Comparison of ENCODE assay signal across 8 cellular contexts in genomic region chr21:28745131-28746055, GRCh38.
DNase-seq lines count a peak whose midpoint lies in the region; ATAC-seq and TF ChIP-seq lines count a peak whose summit lies in the region.

No MANE protein-coding gene starts in this region.

- H3K9ac ChIP-seq in OCI-LY1 (ENCODE audit: low read length): peak overlapping the region; percentile 35; the same call in 1 of the 2 replicates

- H4K20me1 ChIP-seq in OCI-LY1 (ENCODE audit: insufficient read depth, low read length): no peaks in the 10 kb centered on the region

- H3K9me2 ChIP-seq in OCI-LY1 (ENCODE audit: low read depth, low read length): no peaks in the 10 kb centered on the region

- peak; percentile 83 for TF ChIP-seq CTCF in OCI-LY1 (IDR thresholded peaks at IDR 0.05; ENCODE audit: low read length)

- H3K79me2 ChIP-seq in OCI-LY1 (ENCODE audit: insufficient read depth, low read length): no peaks in the 10 kb centered on the region

- H3K27me3 ChIP-seq in OCI-LY1 (ENCODE audit: insufficient read depth, low read length) (no peaks in the 10 kb centered on the region), esophagus (ENCODE audit: control insufficient read depth in 1 of 2, insufficient read depth in 2 of 2, low read length in 2 of 2) (no peaks in the 10 kb centered on the region), muscle layer of duodenum (ENCODE audit: low read depth, low read length) (no peaks in the 10 kb centered on the region)

- 4 to 5% methylated on average over 16 of the region's 16 CpGs for WGBS in esophagus, 2 donors

- H3K36me3 ChIP-seq in OCI-LY1 (ENCODE audit: insufficient read depth, low read length): no peaks in the 10 kb centered on the region
- no peaks in the 10 kb centered on the region for H3K36me3 ChIP-seq in esophagus (ENCODE audit: control insufficient read depth in 2 of 2, insufficient read depth in 2 of 2, low read length in 1 of 2)
- no peaks in the 10 kb centered on the region for H3K36me3 ChIP-seq in muscle layer of duodenum (ENCODE audit: control insufficient read depth in 1 of 2, insufficient read depth in 2 of 2, low read length in 2 of 2)

- H3K27ac ChIP-seq in OCI-LY1 (ENCODE audit: low read depth, low read length, poor library complexity, severe bottlenecking): no peak overlapping the region
- peak overlapping the region; percentile 3 to 64 for H3K27ac ChIP-seq in esophagus (ENCODE audit: low read depth in 2 of 2, low read length in 1 of 2)
- peak overlapping the region; percentile 81 for H3K27ac ChIP-seq in muscle layer of duodenum (ENCODE audit: low read length)

- ATAC-seq in GM21526 (IDR thresholded peaks at IDR 0.05; ENCODE audit: low FRiP score, unreplicated experiment): peak; percentile 84

- H3K4me3 ChIP-seq in OCI-LY1 (ENCODE audit: low read depth, low read length, poor library complexity, severe bottlenecking) (peak overlapping the region; percentile 46), esophagus (ENCODE audit: low read depth in 1 of 2, low read length in 2 of 2) (peak overlapping the region; percentile 13 to 46), muscle layer of duodenum (ENCODE audit: low read depth in 1 of 2, low read length in 2 of 2) (peak overlapping the region; percentile 69 to 84)

- H3K4me1 ChIP-seq in OCI-LY1 (ENCODE audit: insufficient read depth, low read length, severe bottlenecking) (peaks cover 5% of the 10 kb centered on the region), esophagus (ENCODE audit: control insufficient read depth in 2 of 2, insufficient read depth in 2 of 2, low read length in 1 of 2) (no peaks in the 10 kb centered on the region), muscle layer of duodenum (ENCODE audit: control insufficient read depth in 1 of 2, insufficient read depth in 2 of 2, low read length in 2 of 2) (peaks cover 5 to 10% of the 10 kb centered on the region in 2 donors)

- H3F3A ChIP-seq in OCI-LY1 (ENCODE audit: insufficient read depth, low read length): no peaks in the 10 kb centered on the region

- H3K9me3 ChIP-seq in OCI-LY1 (ENCODE audit: low read length): no peaks in the 10 kb centered on the region
- H3K9me3 ChIP-seq in esophagus (ENCODE audit: control insufficient read depth in 2 of 2, insufficient read depth in 1 of 2, low read depth in 1 of 2, low read length in 1 of 2): no peaks in the 10 kb centered on the region
- H3K9me3 ChIP-seq in muscle layer of duodenum (ENCODE audit: control insufficient read depth in 1 of 2, low read length in 2 of 2): no peaks in the 10 kb centered on the region

- H3K4me2 ChIP-seq in OCI-LY1 (ENCODE audit: low read length): peak overlapping the region; percentile 78

- peak overlapping the region; percentile 92 for H2AFZ ChIP-seq in OCI-LY1 (ENCODE audit: low read length)

- DNase-seq in DMS 273 treated with DMSO at 0.1 percent for 48 hours (lab: John Stamatoyannopoulos, UW) (peak; percentile 69), HuH-7 (ENCODE audit: low spot score) (peak; percentile 32), activated T-cell treated with anti-CD3 and anti-CD28 coated beads for 24 hours (ENCODE audit: low read depth) (peak; percentile 61)
- DNase-seq in stimulated activated CD8-positive, alpha-beta memory T cell treated with anti-CD3 and anti-CD28 coated beads, Interleukin-4, amount 100 ng/mL, for 48 hours: peak; percentile 78
